In the genomic region with DNA sequence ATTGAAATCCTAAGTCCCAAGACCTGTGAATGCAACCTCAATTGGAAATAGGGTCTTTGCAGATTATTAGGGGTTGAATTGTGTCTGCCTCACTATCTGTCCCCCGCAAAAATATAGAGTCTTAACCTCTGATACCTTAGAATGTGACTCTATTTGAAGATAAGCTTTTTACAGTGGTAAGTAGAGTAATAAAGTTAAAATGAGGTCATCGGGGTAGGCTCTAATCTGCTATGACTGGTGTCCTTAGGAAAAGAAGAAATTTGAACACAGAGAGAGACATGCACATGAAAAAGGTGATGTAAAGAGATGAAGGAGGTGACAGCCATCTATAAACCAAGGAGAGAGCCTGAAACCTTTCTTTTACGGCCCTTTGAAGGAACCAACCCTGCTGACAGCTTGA, we compare ENCODE assay signal across 21 cellular contexts.
"Had no signal": no experiment of that assay in that cellular context is flagged by ENCODE, and none has a peak within 500 bp of the region (broad histone marks: within the 10 kb centered on the region; RNA-seq: fewer than 3 reads in every experiment).

No MANE protein-coding gene starts in this region.

- H3K36me3 ChIP-seq: esophagus squamous epithelium, gastrocnemius medialis, heart right ventricle, left lung, lower lobe of right lung had no signal

- H3K4me1 ChIP-seq: esophagus squamous epithelium, gastrocnemius medialis, heart right ventricle, left lung, lower lobe of right lung had no signal

- H3K36me3 Mint-ChIP-seq: naive B cell had no signal

- H3K27ac ChIP-seq: coronary artery, dorsolateral prefrontal cortex, esophagus squamous epithelium, gastrocnemius medialis, heart right ventricle, left lung, lower lobe of right lung had no signal

- H3K4me3 ChIP-seq: coronary artery, dorsolateral prefrontal cortex, esophagus squamous epithelium, gastrocnemius medialis, heart right ventricle, left lung, lower lobe of right lung, mucosa of descending colon had no signal

- H3K4me1 Mint-ChIP-seq: mesothelial cell of epicardium, naive B cell had no signal

- H3K27ac Mint-ChIP-seq: mesothelial cell of epicardium, naive B cell had no signal

- ATAC-seq: gastrocnemius medialis, heart right ventricle, left cardiac atrium, left lung, left ventricle myocardium superior, lower lobe of right lung, mucosa of descending colon had no signal

- H3K4me3 Mint-ChIP-seq: mesothelial cell of epicardium, naive B cell had no signal

- DNase-seq: dermis blood vessel endothelial cell; dorsolateral prefrontal cortex; effector CD4-positive, alpha-beta T cell; effector memory CD4-positive, alpha-beta T cell; esophagus squamous epithelium; foreskin fibroblast; foreskin melanocyte; gastrocnemius medialis; glutamatergic neuron; head of caudate nucleus; heart right ventricle; hippocampal formation; left cardiac atrium; left lung; left ventricle myocardium superior; lower lobe of right lung; mesenchymal stem cell; mucosa of descending colon; naive B cell had no signal

- H3K27me3 ChIP-seq: esophagus squamous epithelium, gastrocnemius medialis, heart right ventricle, left lung had no signal

- H3K9me3 ChIP-seq: esophagus squamous epithelium, gastrocnemius medialis, left lung, lower lobe of right lung, mucosa of descending colon had no signal
